Comparison of ENCODE assay signal across 10 cellular contexts in genomic region chr11:114154271-114155047, GRCh38.
DNase-seq lines count a peak whose midpoint lies in the region; ATAC-seq and TF ChIP-seq lines count a peak whose summit lies in the region.
"Had no signal": no experiment of that assay in that cellular context is flagged by ENCODE, and none has a peak within 500 bp of the region (broad histone marks: within the 10 kb centered on the region; RNA-seq: fewer than 3 reads in every experiment).

No MANE protein-coding gene starts in this region.

- 56 to 57% methylated on average over 5 of the region's 5 CpGs for WGBS in lung, 2 donors
- 42% methylated on average over 5 of the region's 5 CpGs for WGBS in suprapubic skin

- TF ChIP-seq CTCF in dorsolateral prefrontal cortex (IDR thresholded peaks at IDR 0.05 in 54 of 56, conservative IDR thresholded peaks at IDR 0.05 in 2 of 56; ENCODE audit: low read depth in 1 of 56, partially characterized antibody in 56 of 56), result no peak
- no peak for TF ChIP-seq CTCF in lung (IDR thresholded peaks at IDR 0.05; ENCODE audit: control extremely low read depth, extremely low read depth)
- TF ChIP-seq CTCF in suprapubic skin (IDR thresholded peaks at IDR 0.05), result no peak

- peak; percentile 99 for TF ChIP-seq EP300 in suprapubic skin (IDR thresholded peaks at IDR 0.05)

- peaks cover 58 to 73% of the 10 kb centered on the region in 2 donors for H3K4me1 ChIP-seq in lung (ENCODE audit: control insufficient read depth in 2 of 2, insufficient read depth in 2 of 2, low read length in 2 of 2)
- H3K4me1 ChIP-seq in suprapubic skin, result peaks cover 99% of the 10 kb centered on the region

- intact Hi-C loops in dorsolateral prefrontal cortex (cut with DNase I), result no loop called here

- H3K36me3 ChIP-seq in lung (ENCODE audit: control insufficient read depth in 2 of 2, insufficient read depth in 2 of 2, low read length in 2 of 2), result peaks cover 0 to 26% of the 10 kb centered on the region in 2 donors
- peaks cover 29% of the 10 kb centered on the region for H3K36me3 ChIP-seq in suprapubic skin
- H3K36me3 ChIP-seq: brain microvascular endothelial cell had no signal

- DNase-seq in HuH-7.5 (ENCODE audit: low spot score), result peak; percentile 47
- no peak for DNase-seq in dorsolateral prefrontal cortex
- peak; percentile 56 for DNase-seq in lung (ENCODE audit: low spot score)
- no peak for DNase-seq in suprapubic skin (ENCODE audit: low spot score in 2 of 2)
- no peak for DNase-seq in NK-92 treated with Interleukin-12 subunit alpha and Interleukin-12 subunit beta, amount 100 ng/mL, for 24 hours (lab: John Stamatoyannopoulos, UW)
- no peak for DNase-seq in cerebellar cortex (ENCODE audit: low spot score)
- no peak for DNase-seq in dedifferentiated amniotic fluid mesenchymal stem cell (ENCODE audit: extremely low spot score)
- DNase-seq: brain microvascular endothelial cell had no signal

- H3K4me3 ChIP-seq in dorsolateral prefrontal cortex, result no peak overlapping the region
- H3K4me3 ChIP-seq in lung, result no peak overlapping the region
- no peak overlapping the region for H3K4me3 ChIP-seq in suprapubic skin
- H3K4me3 ChIP-seq: SK-N-MC had no signal

- TF ChIP-seq POLR2A in suprapubic skin (IDR thresholded peaks at IDR 0.05), result peak in 1 of 2 donors; percentile 41

- H3K9me3 ChIP-seq in lung (ENCODE audit: control insufficient read depth in 2 of 2, insufficient read depth in 1 of 2, low read length in 1 of 2), result no peaks in the 10 kb centered on the region
- H3K9me3 ChIP-seq in suprapubic skin, result no peaks in the 10 kb centered on the region

- H3K27ac ChIP-seq in dorsolateral prefrontal cortex (peak overlapping the region in 58 of 59 donors; percentile 45 to 100 (median 100)), lung (ENCODE audit: low read depth in 1 of 2, low read length in 1 of 2) (peak overlapping the region; percentile 79 to 84), suprapubic skin (peak overlapping the region; percentile 100)
- H3K27ac ChIP-seq: brain microvascular endothelial cell, SK-N-MC had no signal

- H3K27me3 ChIP-seq in dorsolateral prefrontal cortex (no peaks in the 10 kb centered on the region), lung (ENCODE audit: control insufficient read depth, insufficient read depth) (no peaks in the 10 kb centered on the region), suprapubic skin (no peaks in the 10 kb centered on the region)

- no peak for ATAC-seq in lung (ENCODE audit: insufficient read depth, low FRiP score)
- ATAC-seq in HG02938 (IDR thresholded peaks at IDR 0.05; ENCODE audit: unreplicated experiment), result no peak

Comparison
In these comparisons a context has a peak if more than half of its experiments do, and no peak if none do; other contexts are left out.
1. DNase-seq: peak in HuH-7.5 (single experiment) and lung (single experiment); none in dorsolateral prefrontal cortex (0 of 10), suprapubic skin (0 of 2), NK-92 treated with Interleukin-12 subunit alpha and Interleukin-12 subunit beta, amount 100 ng/mL, for 24 hours (single experiment), cerebellar cortex (single experiment) and dedifferentiated amniotic fluid mesenchymal stem cell (single experiment).
2. Peak in every context shown above with its lines, with median percentiles within 50 percentile points of each other: H3K27ac ChIP-seq.